In genomic region chr17:4263282-4264215, GRCh38 we compare ENCODE assay signal across 8 cellular contexts. TPM values are rescaled to one million over a fixed set of nuclear protein-coding genes. Genes with fewer than 3 reads are reported as not detected.
DNase-seq lines count a peak whose midpoint lies in the region; ATAC-seq, FAIRE-seq and TF ChIP-seq lines count a peak whose summit lies in the region.

ANKFY1 (minus strand) TSS chr17:4263979; CDS start chr17:4263941, 38 bp downstream.

- TF ChIP-seq CTCF in WTC11 (IDR thresholded peaks at IDR 0.05) (no peak), bronchial epithelial cell (IDR thresholded peaks at IDR 0.05; ENCODE audit: insufficient read depth, low read length, severe bottlenecking) (peak; percentile 19), smooth muscle cell (IDR thresholded peaks at IDR 0.05; ENCODE audit: borderline replicate concordance, insufficient read depth, poor library complexity, severe bottlenecking) (no peak)

- H3K27ac ChIP-seq in ACC112 (ENCODE audit: low read depth, low read length) = peak within 1 kb of the TSS; percentile 42
- peak within 1 kb of the TSS; percentile 81 for H3K27ac ChIP-seq in smooth muscle cell (ENCODE audit: low read depth)

- under 1% methylated on average over 63 of the region's 85 CpGs for WGBS in smooth muscle cell (ENCODE audit: low lambda C conversion rate)

- H3K9ac ChIP-seq in smooth muscle cell (ENCODE audit: low read depth) = peak within 1 kb of the TSS; percentile 96

- peaks cover 21% of the 10 kb centered on the region for H4K20me1 ChIP-seq in smooth muscle cell (ENCODE audit: low read depth)

- H3K4me1 ChIP-seq in ACC112 (ENCODE audit: control insufficient read depth, insufficient read depth, low read length, unreplicated experiment) (peaks cover 8% of the 10 kb centered on the region), smooth muscle cell (ENCODE audit: low read depth) (peaks cover 7% of the 10 kb centered on the region)

- POLR2A ChIA-PET in WTC11 (lab: Charles Lee) = no interaction called here

- H3K79me2 ChIP-seq in ACC112 (ENCODE audit: control insufficient read depth, insufficient read depth, low read length, unreplicated experiment) (peaks cover 49% of the 10 kb centered on the region), smooth muscle cell (ENCODE audit: low read depth) (peaks cover 50% of the 10 kb centered on the region)

- H3K27ac Mint-ChIP-seq in WTC11 = peak within 1 kb of the TSS; percentile 87

- H3K9me3 ChIP-seq in smooth muscle cell (replicated peaks; ENCODE audit: low read depth) = no peaks in the 10 kb centered on the region

- H3K36me3 ChIP-seq in ACC112 (ENCODE audit: insufficient read depth, low read length) (peaks cover 38% of the 10 kb centered on the region), bronchial epithelial cell (ENCODE audit: control insufficient read depth, insufficient read depth, low read length) (peaks cover 1% of the 10 kb centered on the region), smooth muscle cell (ENCODE audit: low read depth) (no peaks in the 10 kb centered on the region)

- H3K4me3 ChIP-seq in ACC112 (ENCODE audit: low read depth, low read length) (peak within 1 kb of the TSS; percentile 100), bronchial epithelial cell (ENCODE audit: low read depth, low read length) (peak within 1 kb of the TSS; percentile 81), smooth muscle cell (peak within 1 kb of the TSS; percentile 94)

- peak; percentile 89 for DNase-seq in NCI-H226
- DNase-seq in WTC11 (ENCODE audit: low spot score) = peak; percentile 98
- peak; percentile 80 for DNase-seq in bronchial epithelial cell (ENCODE audit: low read depth)
- DNase-seq in iPS-NIHi7 (ENCODE audit: extremely low spot score) = peak; percentile 99
- DNase-seq in smooth muscle cell (lab: John Stamatoyannopoulos, UW; ENCODE audit: unreplicated experiment) = peak; percentile 87

- CTCF ChIA-PET in WTC11 (lab: Charles Lee) = interaction anchor here (1.3 to 2.3 kb wide), 3 partner anchors 14 to 48 kb away, joined by 4 to 7 read pairs (median 5); no protein-coding TSS in a partner anchor

- peak within 1 kb of the TSS; percentile 86 for H3K4me2 ChIP-seq in smooth muscle cell

- H3K27me3 Mint-ChIP-seq in WTC11 (ENCODE audit: low read depth) = no peaks in the 10 kb centered on the region

- no peak for FAIRE-seq in bronchial epithelial cell (lab: Jason Lieb, UNC)

- no peaks in the 10 kb centered on the region for H3K27me3 ChIP-seq in ACC112 (ENCODE audit: insufficient read depth, low read length)
- H3K27me3 ChIP-seq in bronchial epithelial cell (ENCODE audit: control insufficient read depth, insufficient read depth, low read length) = no peaks in the 10 kb centered on the region
- H3K27me3 ChIP-seq in smooth muscle cell (ENCODE audit: low read depth) = no peaks in the 10 kb centered on the region

- peaks cover 32% of the 10 kb centered on the region for H3K4me1 Mint-ChIP-seq in WTC11

- H2AFZ ChIP-seq in ACC112 (ENCODE audit: low read length, unreplicated experiment) (peak within 1 kb of the TSS; percentile 88), smooth muscle cell (ENCODE audit: low read depth) (peak within 1 kb of the TSS; percentile 75)

- peaks cover 19% of the 10 kb centered on the region for H3K36me3 Mint-ChIP-seq in WTC11

- H3K4me3 Mint-ChIP-seq in WTC11 = peak within 1 kb of the TSS; percentile 82

- ATAC-seq in GM18873 (IDR thresholded peaks at IDR 0.05; ENCODE audit: low FRiP score, unreplicated experiment) = peak; percentile 83
- ATAC-seq in HG03175 (IDR thresholded peaks at IDR 0.05; ENCODE audit: unreplicated experiment) = peak; percentile 79
- peak; percentile 95 for ATAC-seq in WTC11

- H3K9me3 Mint-ChIP-seq in WTC11 = peaks cover 7% of the 10 kb centered on the region

- no peaks in the 10 kb centered on the region for H3F3A ChIP-seq in smooth muscle cell (ENCODE audit: low read depth)

TF ChIP-seq in WTC11, 78 proteins besides CTCF, POLR2A, EP300 and RAD21 (continues in another document):
- peak; percentile 43; the same call in 1 of the 2 replicates for TF ChIP-seq AR (CRISPR knock-in tag; IDR thresholded peaks at IDR 0.05)
- no peak for TF ChIP-seq CDX4 (CRISPR knock-in tag; IDR thresholded peaks at IDR 0.05; ENCODE audit: borderline replicate concordance)
- TF ChIP-seq MAX (CRISPR knock-in tag; IDR thresholded peaks at IDR 0.05) = peak; percentile 72
- 0 out of 2 replicates have a peak, but pooled peaks have one; percentile 9 for TF ChIP-seq AFF4 (CRISPR knock-in tag; IDR thresholded peaks at IDR 0.05; ENCODE audit: borderline replicate concordance)
- 0 out of 2 replicates have a peak, but pooled peaks have one; percentile 17 for TF ChIP-seq SMAD3 (CRISPR knock-in tag; IDR thresholded peaks at IDR 0.05; ENCODE audit: borderline replicate concordance)
- TF ChIP-seq MYBL2 (CRISPR knock-in tag; IDR thresholded peaks at IDR 0.05) = peak; percentile 50; the same call in 1 of the 2 replicates

RNA-seq across cellular contexts. Expression of gene ANKFY1, which starts in this region (rescaled TPM):
- total RNA-seq in WTC11 (2021) (44.8 to 46.8 TPM (median 45.3 TPM) in 3 replicates), bronchial epithelial cell (22.6 and 28.7 TPM in 2 replicates), smooth muscle cell (20.4 and 26.3 TPM in 2 replicates)
- 11.5 and 14.9 TPM in 2 replicates for polyA plus RNA-seq in smooth muscle cell

Comparison
In these comparisons a context has a peak if more than half of its experiments do, and no peak if none do; other contexts are left out.
1. Peak in every context shown above with its lines: DNase-seq, ATAC-seq, H3K4me3 ChIP-seq and H3K27ac ChIP-seq.